13 cellular contexts compared by ENCODE assay signal in the genomic region with DNA sequence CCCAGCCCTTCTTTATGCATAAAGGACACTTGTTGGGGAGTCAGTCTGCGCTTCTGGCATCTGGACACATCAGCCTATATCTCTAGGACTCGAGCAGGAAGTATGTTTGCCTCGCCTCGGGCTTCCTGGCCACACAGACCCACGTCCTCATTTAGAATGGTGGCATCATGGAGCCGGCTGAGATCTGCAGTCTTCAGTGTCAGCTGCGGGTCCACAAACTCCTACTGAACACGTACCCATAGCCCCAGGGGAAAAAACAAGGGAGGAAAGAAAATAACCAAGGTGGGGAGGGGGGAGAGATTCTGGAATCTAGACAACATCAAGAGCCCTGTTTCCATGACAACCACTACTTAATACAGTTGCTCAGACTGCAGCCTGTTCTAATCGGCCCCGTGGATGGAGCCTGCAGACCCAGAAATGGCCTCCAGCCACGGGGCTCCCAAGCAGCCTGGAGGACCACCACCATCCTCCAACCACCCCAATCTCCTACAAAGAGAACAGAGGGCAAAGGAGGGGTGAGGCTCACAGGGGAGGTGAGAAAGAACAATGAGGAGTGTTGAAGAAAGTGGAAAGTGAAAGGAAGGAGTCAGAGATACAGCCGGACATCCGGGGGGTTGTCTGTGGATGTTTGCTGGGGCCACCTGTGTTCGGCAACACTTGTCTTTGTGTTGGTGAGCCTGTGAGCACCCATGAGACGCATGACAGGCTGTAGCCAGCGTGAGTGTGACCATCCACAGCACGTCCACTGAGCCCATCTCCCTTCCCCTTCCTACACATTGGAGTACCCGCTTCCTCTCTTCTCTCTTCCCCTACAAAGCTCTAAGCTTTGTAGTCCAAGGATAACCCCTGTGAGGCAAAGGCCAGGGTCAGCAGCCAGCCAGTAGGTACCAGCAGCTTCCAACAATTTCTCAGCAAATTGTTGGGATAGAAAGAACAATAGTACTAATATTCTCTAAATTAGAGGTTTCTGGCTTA.
A peak's percentile ranks its signal among the peaks of the same experiment; 100 is the strongest.
DNase-seq lines count a peak whose midpoint lies in the region; ATAC-seq and TF ChIP-seq lines count a peak whose summit lies in the region.
"Had no signal": no experiment of that assay in that cellular context is flagged by ENCODE, and none has a peak within 500 bp of the region (broad histone marks: within the 10 kb centered on the region; RNA-seq: fewer than 3 reads in every experiment).

No MANE protein-coding gene starts in this region.

- H3K36me3 ChIP-seq in breast epithelium = no peaks in the 10 kb centered on the region

- no peaks in the 10 kb centered on the region for H3K9me3 Mint-ChIP-seq in MCF 10A (ENCODE audit: unreplicated experiment)
- H3K9me3 Mint-ChIP-seq in stimulated activated naive CD8-positive, alpha-beta T cell treated with anti-CD3 and anti-CD28 coated beads, Interleukin-15, amount 100 ng/mL, for 72 hours = peaks cover 5% of the 10 kb centered on the region in 2 donors
- H3K9me3 Mint-ChIP-seq: CD4-positive, CD25-positive, alpha-beta regulatory T cell; nephron had no signal

- H3K27ac ChIP-seq in breast epithelium = no peak overlapping the region
- H3K27ac ChIP-seq: HL-60 had no signal

- H3K4me3 Mint-ChIP-seq in MCF 10A (ENCODE audit: unreplicated experiment) = peak overlapping the region; percentile 32
- H3K4me3 Mint-ChIP-seq in stimulated activated naive CD8-positive, alpha-beta T cell treated with anti-CD3 and anti-CD28 coated beads, Interleukin-15, amount 100 ng/mL, for 72 hours = peak overlapping the region; percentile 68 to 80
- H3K4me3 Mint-ChIP-seq: nephron had no signal

- DNase-seq in MCF 10A (ENCODE audit: unreplicated experiment) (no peak), breast epithelium (ENCODE audit: low spot score in 2 of 2) (no peak), NCI-H69 (lab: John Stamatoyannopoulos, UW) (peak; percentile 15), activated gamma-delta T cell (lab: John Stamatoyannopoulos, UW) (no peak)
- DNase-seq in central memory CD4-positive, alpha-beta T cell = peak; percentile 25
- DNase-seq in stimulated activated naive CD8-positive, alpha-beta T cell treated with anti-CD3 and anti-CD28 coated beads, Interleukin-15, amount 100 ng/mL, for 72 hours = peak in 1 of 2 donors; percentile 16
- DNase-seq in activated CD4-positive, CD25-positive, alpha-beta regulatory T cell treated with anti-CD3 and anti-CD28 coated beads, Interleukin-2, amount 50 U/mL, for 72 hours = no peak
- no peak for DNase-seq in stimulated activated CD4-positive, alpha-beta T cell treated with anti-CD3 and anti-CD28 coated beads, Interleukin-12 subunit alpha, Interleukin-12 subunit beta, amount 100 ng/mL, for 4 hours
- DNase-seq: CD4-positive, CD25-positive, alpha-beta regulatory T cell; MM.1S; SW 1271 had no signal

- peaks cover 48% of the 10 kb centered on the region for H3K27me3 Mint-ChIP-seq in MCF 10A (ENCODE audit: insufficient read depth, unreplicated experiment)
- H3K27me3 Mint-ChIP-seq in stimulated activated naive CD8-positive, alpha-beta T cell treated with anti-CD3 and anti-CD28 coated beads, Interleukin-15, amount 100 ng/mL, for 72 hours = no peaks in the 10 kb centered on the region

- no peaks in the 10 kb centered on the region for H3K9me3 ChIP-seq in breast epithelium

- no peaks in the 10 kb centered on the region for H3K27me3 ChIP-seq in breast epithelium

- no TSS peak for BruUV-seq in MCF 10A (replicated peaks; lab: Mats Ljungman, UMichigan)

- TF ChIP-seq CTCF in MCF 10A (IDR thresholded peaks at IDR 0.05; ENCODE audit: unreplicated experiment) = no peak
- no peak for TF ChIP-seq CTCF in breast epithelium (IDR thresholded peaks at IDR 0.05)

- peaks cover 13% of the 10 kb centered on the region for H3K4me1 Mint-ChIP-seq in MCF 10A (ENCODE audit: insufficient read depth, unreplicated experiment)
- peaks cover 90% of the 10 kb centered on the region for H3K4me1 Mint-ChIP-seq in stimulated activated naive CD8-positive, alpha-beta T cell treated with anti-CD3 and anti-CD28 coated beads, Interleukin-15, amount 100 ng/mL, for 72 hours

- no peak for TF ChIP-seq POLR2A in breast epithelium (IDR thresholded peaks at IDR 0.05)

- H3K4me3 ChIP-seq in breast epithelium = no peak overlapping the region

- peaks cover 5% of the 10 kb centered on the region for H3K36me3 Mint-ChIP-seq in MCF 10A (ENCODE audit: insufficient read depth, unreplicated experiment)
- H3K36me3 Mint-ChIP-seq: CD4-positive, CD25-positive, alpha-beta regulatory T cell had no signal

- POLR2A ChIA-PET in MCF 10A (lab: Yijun Ruan, JAX) = no interaction called here

- H3K27ac Mint-ChIP-seq in MCF 10A (ENCODE audit: low read depth, unreplicated experiment) = no peak overlapping the region
- H3K27ac Mint-ChIP-seq in stimulated activated naive CD8-positive, alpha-beta T cell treated with anti-CD3 and anti-CD28 coated beads, Interleukin-15, amount 100 ng/mL, for 72 hours = peak overlapping the region; percentile 88 to 95
- H3K27ac Mint-ChIP-seq: CD4-positive, CD25-positive, alpha-beta regulatory T cell had no signal

- H3K4me1 ChIP-seq in breast epithelium = no peaks in the 10 kb centered on the region

- ATAC-seq in stimulated activated naive CD8-positive, alpha-beta T cell treated with anti-CD3 and anti-CD28 coated beads, Interleukin-15, amount 100 ng/mL, for 72 hours = no peak

- CTCF ChIA-PET in MCF 10A (lab: Yijun Ruan, JAX) = no interaction called here

- intact Hi-C loops in MCF 10A (cut with micrococcal nuclease) (no loop called here), breast epithelium (cut with DNase I; ENCODE audit: low total_unique reads) (no loop called here)

Comparison
In these comparisons a context has a peak if more than half of its experiments do, and no peak if none do; other contexts are left out.
1. DNase-seq: peak in NCI-H69 (single experiment) and central memory CD4-positive, alpha-beta T cell (single experiment); none in MCF 10A (single experiment), breast epithelium (0 of 2), activated gamma-delta T cell (single experiment), activated CD4-positive, CD25-positive, alpha-beta regulatory T cell treated with anti-CD3 and anti-CD28 coated beads, Interleukin-2, amount 50 U/mL, for 72 hours (single experiment) and stimulated activated CD4-positive, alpha-beta T cell treated with anti-CD3 and anti-CD28 coated beads, Interleukin-12 subunit alpha, Interleukin-12 subunit beta, amount 100 ng/mL, for 4 hours (single experiment).